In the genomic region with DNA sequence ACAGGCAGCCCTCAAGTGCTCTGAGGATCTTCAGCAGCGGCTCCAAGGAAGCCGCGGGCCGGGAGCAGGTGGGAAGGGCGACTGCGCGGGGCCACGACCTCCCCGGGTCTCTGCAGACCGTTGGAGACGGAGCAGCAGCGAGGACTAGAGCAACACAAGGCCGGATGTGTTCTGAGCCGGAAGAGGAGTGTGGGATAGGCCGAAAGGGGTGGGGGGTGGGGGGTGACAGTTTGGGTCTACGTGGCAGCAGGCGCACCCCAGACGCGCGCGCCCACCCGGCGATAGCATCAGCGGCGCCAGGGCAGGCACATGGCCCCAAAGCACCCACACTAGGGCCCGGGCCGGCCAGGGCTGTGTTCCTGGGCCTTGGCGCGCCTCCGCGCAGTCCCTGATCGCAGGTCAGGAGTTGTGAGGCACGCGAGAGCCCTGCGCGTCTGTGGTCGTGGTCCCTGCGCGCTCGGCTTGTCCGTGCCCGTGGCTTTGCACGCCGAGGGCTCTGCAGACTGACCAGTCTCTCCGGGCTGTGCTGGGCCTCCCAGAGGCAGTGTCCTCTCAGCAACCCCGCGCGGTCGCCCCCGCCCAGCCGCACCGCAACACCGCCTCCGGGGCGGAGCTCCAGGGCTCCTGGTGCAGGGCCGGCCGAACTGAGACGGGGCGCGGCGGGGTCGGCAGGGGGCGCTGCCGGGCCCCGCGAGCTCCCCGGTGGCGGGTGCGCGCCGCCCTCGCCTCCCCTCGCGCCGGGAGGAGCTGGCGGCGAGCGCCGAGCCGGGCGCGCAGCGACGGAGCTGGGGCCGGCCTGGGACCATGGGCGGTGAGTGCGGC, we compare ENCODE assay signal across 1 cellular context.
A peak's percentile ranks its signal among the peaks of the same experiment; 100 is the strongest.
TF ChIP-seq lines count a peak whose summit lies in the region.

A gene with protein sequence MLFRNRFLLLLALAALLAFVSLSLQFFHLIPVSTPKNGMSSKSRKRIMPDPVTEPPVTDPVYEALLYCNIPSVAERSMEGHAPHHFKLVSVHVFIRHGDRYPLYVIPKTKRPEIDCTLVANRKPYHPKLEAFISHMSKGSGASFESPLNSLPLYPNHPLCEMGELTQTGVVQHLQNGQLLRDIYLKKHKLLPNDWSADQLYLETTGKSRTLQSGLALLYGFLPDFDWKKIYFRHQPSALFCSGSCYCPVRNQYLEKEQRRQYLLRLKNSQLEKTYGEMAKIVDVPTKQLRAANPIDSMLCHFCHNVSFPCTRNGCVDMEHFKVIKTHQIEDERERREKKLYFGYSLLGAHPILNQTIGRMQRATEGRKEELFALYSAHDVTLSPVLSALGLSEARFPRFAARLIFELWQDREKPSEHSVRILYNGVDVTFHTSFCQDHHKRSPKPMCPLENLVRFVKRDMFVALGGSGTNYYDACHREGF (plus strand): TSS at position 725 of the 822 bp plus-strand sequence. CDS start 28,351 bp downstream, outside the sequence.

TF ChIP-seq in HepG2, 621 proteins besides CTCF, POLR2A, EP300 and RAD21 (continued from another document and continues in another):
- TF ChIP-seq ZNF564 (CRISPR knock-in tag; IDR thresholded peaks at IDR 0.05) (peak; percentile 17; the same call in 1 of the 2 replicates), IRX3 (CRISPR knock-in tag; IDR thresholded peaks at IDR 0.05; ENCODE audit: borderline replicate concordance, low read depth) (peak; percentile 53; the same call in 1 of the 2 replicates), ZNF552 (CRISPR knock-in tag; IDR thresholded peaks at IDR 0.05; ENCODE audit: borderline replicate concordance) (no peak), FOXA3 (CRISPR knock-in tag; IDR thresholded peaks at IDR 0.05) (no peak), ZSCAN29 (CRISPR knock-in tag; conservative IDR thresholded peaks at IDR 0.05) (no peak), RFXANK (CRISPR knock-in tag; IDR thresholded peaks at IDR 0.05) (no peak), DNMT1 (CRISPR knock-in tag; IDR thresholded peaks at IDR 0.05) (no peak), ELF4 (CRISPR knock-in tag; IDR thresholded peaks at IDR 0.05; ENCODE audit: borderline replicate concordance) (no peak), MATR3 (CRISPR knock-in tag; IDR thresholded peaks at IDR 0.05) (no peak), NBN (conservative IDR thresholded peaks at IDR 0.05) (no peak), MEIS2 (CRISPR knock-in tag; IDR thresholded peaks at IDR 0.05) (no peak), ATF7-NPFF (CRISPR knock-in tag; IDR thresholded peaks at IDR 0.05; ENCODE audit: low read depth) (no peak; the same call in 1 of the 2 replicates), ZMAT3 (CRISPR knock-in tag; conservative IDR thresholded peaks at IDR 0.05) (no peak), XRCC5 (optimal IDR thresholded peaks at IDR 0.05; ENCODE audit: low read length) (no peak), ZNF780A (CRISPR knock-in tag; IDR thresholded peaks at IDR 0.05) (no peak), ZNF350 (CRISPR knock-in tag; IDR thresholded peaks at IDR 0.05; ENCODE audit: borderline replicate concordance, low read depth) (no peak), JUND (CRISPR knock-in tag; IDR thresholded peaks at IDR 0.05) (no peak), ISX (CRISPR knock-in tag; conservative IDR thresholded peaks at IDR 0.05) (no peak), SMC3 (IDR thresholded peaks at IDR 0.05; ENCODE audit: low read length) (no peak), ZNF562 (CRISPR knock-in tag; IDR thresholded peaks at IDR 0.05; ENCODE audit: borderline replicate concordance) (no peak), ERF (CRISPR knock-in tag; IDR thresholded peaks at IDR 0.05) (0 out of 2 replicates have a peak, but pooled peaks have one; percentile 39), ZNF543 (CRISPR knock-in tag; IDR thresholded peaks at IDR 0.05) (0 out of 2 replicates have a peak, but pooled peaks have one; percentile 11), ZNF75D (CRISPR knock-in tag; IDR thresholded peaks at IDR 0.05; ENCODE audit: borderline replicate concordance) (no peak), TBX3 (IDR thresholded peaks at IDR 0.05; ENCODE audit: borderline replicate concordance) (no peak), CBFB (CRISPR knock-in tag; IDR thresholded peaks at IDR 0.05) (peak; percentile 59; the same call in 1 of the 2 replicates), TCF7 (IDR thresholded peaks at IDR 0.05; ENCODE audit: low read depth) (no peak), MTF1 (CRISPR knock-in tag; IDR thresholded peaks at IDR 0.05) (no peak), SIN3A (IDR thresholded peaks at IDR 0.05; ENCODE audit: borderline replicate concordance, low read depth, low read length) (no peak), SRY (CRISPR knock-in tag; IDR thresholded peaks at IDR 0.05) (no peak), SMAD1 (CRISPR knock-in tag; IDR thresholded peaks at IDR 0.05; ENCODE audit: borderline replicate concordance, low read depth) (no peak), MXI1 (IDR thresholded peaks at IDR 0.05; ENCODE audit: borderline replicate concordance, low read depth, low read length) (peak; percentile 43; the same call in 1 of the 3 replicates), SNAPC2 (CRISPR knock-in tag; IDR thresholded peaks at IDR 0.05) (no peak), ELF3 (CRISPR knock-in tag; IDR thresholded peaks at IDR 0.05) (0 out of 2 replicates have a peak, but pooled peaks have one; percentile 27), ZNF788 (CRISPR knock-in tag; IDR thresholded peaks at IDR 0.05; ENCODE audit: borderline replicate concordance) (0 out of 2 replicates have a peak, but pooled peaks have one; percentile 50), NR2F2 (IDR thresholded peaks at IDR 0.05; ENCODE audit: borderline replicate concordance, low read depth) (no peak), ARHGAP35 (CRISPR knock-in tag; IDR thresholded peaks at IDR 0.05; ENCODE audit: borderline replicate concordance) (peak; percentile 82; the same call in 1 of the 2 replicates), ZNF607 (CRISPR knock-in tag; IDR thresholded peaks at IDR 0.05; ENCODE audit: borderline replicate concordance) (no peak), NAIF1 (CRISPR knock-in tag; IDR thresholded peaks at IDR 0.05; ENCODE audit: borderline replicate concordance) (no peak), ZNF614 (CRISPR knock-in tag; IDR thresholded peaks at IDR 0.05; ENCODE audit: borderline replicate concordance) (no peak), ETV6 (CRISPR knock-in tag; conservative IDR thresholded peaks at IDR 0.05) (0 out of 2 replicates have a peak, but pooled peaks have one; percentile 28), FOXP1 (IDR thresholded peaks at IDR 0.05) (no peak), FOXP1 (CRISPR knock-in tag; IDR thresholded peaks at IDR 0.05) (no peak), SP5 (CRISPR knock-in tag; IDR thresholded peaks at IDR 0.05; ENCODE audit: borderline replicate concordance, low read depth) (peak; percentile 70; the same call in 1 of the 2 replicates), ZNF616 (CRISPR knock-in tag; IDR thresholded peaks at IDR 0.05; ENCODE audit: low read depth) (no peak), ZNF577 (CRISPR knock-in tag; IDR thresholded peaks at IDR 0.05; ENCODE audit: borderline replicate concordance, low read depth) (no peak), ZNF460 (CRISPR knock-in tag; IDR thresholded peaks at IDR 0.05; ENCODE audit: borderline replicate concordance) (no peak), ZSCAN9 (CRISPR knock-in tag; IDR thresholded peaks at IDR 0.05; ENCODE audit: borderline replicate concordance) (no peak), MTA1 (CRISPR knock-in tag; IDR thresholded peaks at IDR 0.05; ENCODE audit: borderline replicate concordance) (0 out of 2 replicates have a peak, but pooled peaks have one; percentile 42), SIX4 (CRISPR knock-in tag; IDR thresholded peaks at IDR 0.05) (no peak), MZF1 (CRISPR knock-in tag; IDR thresholded peaks at IDR 0.05; ENCODE audit: borderline replicate concordance) (no peak), PAX8 (CRISPR knock-in tag; IDR thresholded peaks at IDR 0.05; ENCODE audit: borderline replicate concordance) (no peak), ZNF878 (CRISPR knock-in tag; IDR thresholded peaks at IDR 0.05) (no peak)
- TF ChIP-seq, protein P1, sequence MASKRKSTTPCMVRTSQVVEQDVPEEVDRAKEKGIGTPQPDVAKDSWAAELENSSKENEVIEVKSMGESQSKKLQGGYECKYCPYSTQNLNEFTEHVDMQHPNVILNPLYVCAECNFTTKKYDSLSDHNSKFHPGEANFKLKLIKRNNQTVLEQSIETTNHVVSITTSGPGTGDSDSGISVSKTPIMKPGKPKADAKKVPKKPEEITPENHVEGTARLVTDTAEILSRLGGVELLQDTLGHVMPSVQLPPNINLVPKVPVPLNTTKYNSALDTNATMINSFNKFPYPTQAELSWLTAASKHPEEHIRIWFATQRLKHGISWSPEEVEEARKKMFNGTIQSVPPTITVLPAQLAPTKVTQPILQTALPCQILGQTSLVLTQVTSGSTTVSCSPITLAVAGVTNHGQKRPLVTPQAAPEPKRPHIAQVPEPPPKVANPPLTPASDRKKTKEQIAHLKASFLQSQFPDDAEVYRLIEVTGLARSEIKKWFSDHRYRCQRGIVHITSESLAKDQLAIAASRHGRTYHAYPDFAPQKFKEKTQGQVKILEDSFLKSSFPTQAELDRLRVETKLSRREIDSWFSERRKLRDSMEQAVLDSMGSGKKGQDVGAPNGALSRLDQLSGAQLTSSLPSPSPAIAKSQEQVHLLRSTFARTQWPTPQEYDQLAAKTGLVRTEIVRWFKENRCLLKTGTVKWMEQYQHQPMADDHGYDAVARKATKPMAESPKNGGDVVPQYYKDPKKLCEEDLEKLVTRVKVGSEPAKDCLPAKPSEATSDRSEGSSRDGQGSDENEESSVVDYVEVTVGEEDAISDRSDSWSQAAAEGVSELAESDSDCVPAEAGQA (IDR thresholded peaks at IDR 0.05; ENCODE audit: low read depth) = no peak
- TF ChIP-seq, protein P1 (CRISPR knock-in tag; IDR thresholded peaks at IDR 0.05; ENCODE audit: borderline replicate concordance) = no peak
- TF ChIP-seq, protein P2, sequence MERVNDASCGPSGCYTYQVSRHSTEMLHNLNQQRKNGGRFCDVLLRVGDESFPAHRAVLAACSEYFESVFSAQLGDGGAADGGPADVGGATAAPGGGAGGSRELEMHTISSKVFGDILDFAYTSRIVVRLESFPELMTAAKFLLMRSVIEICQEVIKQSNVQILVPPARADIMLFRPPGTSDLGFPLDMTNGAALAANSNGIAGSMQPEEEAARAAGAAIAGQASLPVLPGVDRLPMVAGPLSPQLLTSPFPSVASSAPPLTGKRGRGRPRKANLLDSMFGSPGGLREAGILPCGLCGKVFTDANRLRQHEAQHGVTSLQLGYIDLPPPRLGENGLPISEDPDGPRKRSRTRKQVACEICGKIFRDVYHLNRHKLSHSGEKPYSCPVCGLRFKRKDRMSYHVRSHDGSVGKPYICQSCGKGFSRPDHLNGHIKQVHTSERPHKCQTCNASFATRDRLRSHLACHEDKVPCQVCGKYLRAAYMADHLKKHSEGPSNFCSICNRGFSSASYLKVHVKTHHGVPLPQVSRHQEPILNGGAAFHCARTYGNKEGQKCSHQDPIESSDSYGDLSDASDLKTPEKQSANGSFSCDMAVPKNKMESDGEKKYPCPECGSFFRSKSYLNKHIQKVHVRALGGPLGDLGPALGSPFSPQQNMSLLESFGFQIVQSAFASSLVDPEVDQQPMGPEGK (CRISPR knock-in tag; IDR thresholded peaks at IDR 0.05) = peak; percentile 67
- TF ChIP-seq, protein P3, sequence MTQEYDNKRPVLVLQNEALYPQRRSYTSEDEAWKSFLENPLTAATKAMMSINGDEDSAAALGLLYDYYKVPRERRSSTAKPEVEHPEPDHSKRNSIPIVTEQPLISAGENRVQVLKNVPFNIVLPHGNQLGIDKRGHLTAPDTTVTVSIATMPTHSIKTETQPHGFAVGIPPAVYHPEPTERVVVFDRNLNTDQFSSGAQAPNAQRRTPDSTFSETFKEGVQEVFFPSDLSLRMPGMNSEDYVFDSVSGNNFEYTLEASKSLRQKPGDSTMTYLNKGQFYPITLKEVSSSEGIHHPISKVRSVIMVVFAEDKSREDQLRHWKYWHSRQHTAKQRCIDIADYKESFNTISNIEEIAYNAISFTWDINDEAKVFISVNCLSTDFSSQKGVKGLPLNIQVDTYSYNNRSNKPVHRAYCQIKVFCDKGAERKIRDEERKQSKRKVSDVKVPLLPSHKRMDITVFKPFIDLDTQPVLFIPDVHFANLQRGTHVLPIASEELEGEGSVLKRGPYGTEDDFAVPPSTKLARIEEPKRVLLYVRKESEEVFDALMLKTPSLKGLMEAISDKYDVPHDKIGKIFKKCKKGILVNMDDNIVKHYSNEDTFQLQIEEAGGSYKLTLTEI (CRISPR knock-in tag; conservative IDR thresholded peaks at IDR 0.05) = no peak
- TF ChIP-seq, protein P4, sequence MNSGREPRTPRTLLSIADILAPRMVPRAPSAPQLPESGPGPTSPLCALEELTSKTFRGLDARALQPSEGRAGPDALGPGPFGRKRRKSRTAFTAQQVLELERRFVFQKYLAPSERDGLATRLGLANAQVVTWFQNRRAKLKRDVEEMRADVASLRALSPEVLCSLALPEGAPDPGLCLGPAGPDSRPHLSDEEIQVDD (CRISPR knock-in tag; IDR thresholded peaks at IDR 0.05; ENCODE audit: borderline replicate concordance) = no peak
- TF ChIP-seq, protein P5, sequence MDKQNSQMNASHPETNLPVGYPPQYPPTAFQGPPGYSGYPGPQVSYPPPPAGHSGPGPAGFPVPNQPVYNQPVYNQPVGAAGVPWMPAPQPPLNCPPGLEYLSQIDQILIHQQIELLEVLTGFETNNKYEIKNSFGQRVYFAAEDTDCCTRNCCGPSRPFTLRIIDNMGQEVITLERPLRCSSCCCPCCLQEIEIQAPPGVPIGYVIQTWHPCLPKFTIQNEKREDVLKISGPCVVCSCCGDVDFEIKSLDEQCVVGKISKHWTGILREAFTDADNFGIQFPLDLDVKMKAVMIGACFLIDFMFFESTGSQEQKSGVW (CRISPR knock-in tag; IDR thresholded peaks at IDR 0.05; ENCODE audit: borderline replicate concordance) = no peak
- TF ChIP-seq, protein P6, sequence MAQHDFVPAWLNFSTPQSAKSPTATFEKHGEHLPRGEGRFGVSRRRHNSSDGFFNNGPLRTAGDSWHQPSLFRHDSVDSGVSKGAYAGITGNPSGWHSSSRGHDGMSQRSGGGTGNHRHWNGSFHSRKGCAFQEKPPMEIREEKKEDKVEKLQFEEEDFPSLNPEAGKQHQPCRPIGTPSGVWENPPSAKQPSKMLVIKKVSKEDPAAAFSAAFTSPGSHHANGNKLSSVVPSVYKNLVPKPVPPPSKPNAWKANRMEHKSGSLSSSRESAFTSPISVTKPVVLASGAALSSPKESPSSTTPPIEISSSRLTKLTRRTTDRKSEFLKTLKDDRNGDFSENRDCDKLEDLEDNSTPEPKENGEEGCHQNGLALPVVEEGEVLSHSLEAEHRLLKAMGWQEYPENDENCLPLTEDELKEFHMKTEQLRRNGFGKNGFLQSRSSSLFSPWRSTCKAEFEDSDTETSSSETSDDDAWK (CRISPR knock-in tag; IDR thresholded peaks at IDR 0.05) = no peak
